In the genomic region with DNA sequence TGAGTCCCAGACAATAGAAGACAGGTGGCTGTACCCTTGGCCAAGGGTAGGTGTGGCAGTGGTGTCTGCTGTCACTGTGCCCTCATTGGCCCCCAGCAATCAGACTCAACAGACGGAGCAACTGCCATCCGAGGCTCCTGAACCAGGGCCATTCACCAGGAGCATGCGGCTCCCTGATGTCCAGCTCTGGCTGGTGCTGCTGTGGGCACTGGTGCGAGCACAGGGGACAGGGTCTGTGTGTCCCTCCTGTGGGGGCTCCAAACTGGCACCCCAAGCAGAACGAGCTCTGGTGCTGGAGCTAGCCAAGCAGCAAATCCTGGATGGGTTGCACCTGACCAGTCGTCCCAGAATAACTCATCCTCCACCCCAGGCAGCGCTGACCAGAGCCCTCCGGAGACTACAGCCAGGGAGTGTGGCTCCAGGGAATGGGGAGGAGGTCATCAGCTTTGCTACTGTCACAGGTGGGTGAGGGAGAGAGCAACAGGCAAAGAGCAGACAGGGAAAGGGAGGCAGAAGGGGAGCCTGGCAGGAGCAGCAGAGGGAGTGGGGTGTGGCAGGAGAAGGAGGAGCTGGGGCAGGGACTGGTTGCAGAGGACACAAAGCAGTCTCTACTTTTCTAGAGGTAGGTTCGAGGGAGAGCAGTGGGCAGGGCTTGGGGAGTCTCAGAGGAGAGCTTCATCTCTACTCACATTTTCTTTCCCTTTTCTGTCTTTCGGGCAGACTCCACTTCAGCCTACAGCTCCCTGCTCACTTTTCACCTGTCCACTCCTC, we compare ENCODE assay signal across 11 cellular contexts. TPM values are rescaled to one million over a fixed set of nuclear protein-coding genes. Genes with fewer than 3 reads are reported as not detected.
A peak's percentile ranks its signal among the peaks of the same experiment; 100 is the strongest.
DNase-seq lines count a peak whose midpoint lies in the region; ATAC-seq lines count a peak whose summit lies in the region.
"Had no signal": no experiment of that assay in that cellular context is flagged by ENCODE, and none has a peak within 500 bp of the region (broad histone marks: within the 10 kb centered on the region; RNA-seq: fewer than 3 reads in every experiment).

No MANE protein-coding gene starts in this region.

- no peaks in the 10 kb centered on the region for H3K27me3 Mint-ChIP-seq in stimulated activated naive CD8-positive, alpha-beta T cell treated with anti-CD3 and anti-CD28 coated beads, Interleukin-15, Interleukin-2, amounts not matched to agents 100 ng/mL and 50 ng/mL, for 24 hours

- H3K4me1 ChIP-seq in iPS DF 6.9 (ENCODE audit: control insufficient read depth, insufficient read depth, low read length): peaks cover 13% of the 10 kb centered on the region; the same call in 1 of the 2 replicates

- H3K4me3 ChIP-seq in SK-N-MC (no peak overlapping the region), iPS DF 6.9 (ENCODE audit: low read length) (peak overlapping the region; percentile 25; the same call in 1 of the 2 replicates)

- ATAC-seq in stimulated activated naive CD8-positive, alpha-beta T cell treated with anti-CD3 and anti-CD28 coated beads, Interleukin-15, Interleukin-2, amounts not matched to agents 100 U/mL and 50 U/mL, for 24 hours: no peak
- ATAC-seq in HG02798 (IDR thresholded peaks at IDR 0.05; ENCODE audit: poor library complexity, unreplicated experiment): no peak
- ATAC-seq in GM21737 (IDR thresholded peaks at IDR 0.05; ENCODE audit: unreplicated experiment): no peak
- ATAC-seq in GM19324 (IDR thresholded peaks at IDR 0.05; ENCODE audit: low FRiP score, unreplicated experiment): no peak
- no peak for ATAC-seq in left ventricle myocardium superior
- ATAC-seq: right cardiac atrium had no signal

- no peaks in the 10 kb centered on the region for H3K9me3 Mint-ChIP-seq in stimulated activated naive CD8-positive, alpha-beta T cell treated with anti-CD3 and anti-CD28 coated beads, Interleukin-15, Interleukin-2, amounts not matched to agents 100 ng/mL and 50 ng/mL, for 24 hours

- H3K36me3 ChIP-seq in SK-N-MC (ENCODE audit: insufficient read depth, low read length) (no peaks in the 10 kb centered on the region), iPS DF 6.9 (ENCODE audit: control insufficient read depth, insufficient read depth, low read length) (no peaks in the 10 kb centered on the region)

- DNase-seq in stimulated activated naive CD8-positive, alpha-beta T cell treated with anti-CD3 and anti-CD28 coated beads, Interleukin-15, Interleukin-2, amounts not matched to agents 100 U/mL and 50 U/mL, for 24 hours: no peak
- DNase-seq in SK-N-MC (ENCODE audit: low read depth, low spot score) (no peak), iPS DF 6.9 (ENCODE audit: low read depth, low spot score) (no peak), left ventricle myocardium superior (no peak)
- DNase-seq: Right ventricle myocardium superior had no signal

- no CpG with 5 or more reads among the region's 10 CpGs for WGBS in iPS DF 6.9 (ENCODE audit: insufficient coverage, insufficient read length)

- H3K36me3 Mint-ChIP-seq in stimulated activated naive CD8-positive, alpha-beta T cell treated with anti-CD3 and anti-CD28 coated beads, Interleukin-15, Interleukin-2, amounts not matched to agents 100 ng/mL and 50 ng/mL, for 24 hours (ENCODE audit: low read depth): no peaks in the 10 kb centered on the region

- intact Hi-C loops in left ventricle myocardium superior (cut with micrococcal nuclease): no loop called here

- no peaks in the 10 kb centered on the region for H3K27me3 ChIP-seq in iPS DF 6.9 (ENCODE audit: control insufficient read depth, insufficient read depth, low read length)

- H3K27ac Mint-ChIP-seq in stimulated activated naive CD8-positive, alpha-beta T cell treated with anti-CD3 and anti-CD28 coated beads, Interleukin-15, Interleukin-2, amounts not matched to agents 100 ng/mL and 50 ng/mL, for 24 hours: peak overlapping the region; percentile 84

- H3K4me3 Mint-ChIP-seq in stimulated activated naive CD8-positive, alpha-beta T cell treated with anti-CD3 and anti-CD28 coated beads, Interleukin-15, Interleukin-2, amounts not matched to agents 100 ng/mL and 50 ng/mL, for 24 hours: peak overlapping the region; percentile 83

- H3K27ac ChIP-seq in SK-N-MC (no peak overlapping the region), iPS DF 6.9 (ENCODE audit: low read length) (no peak overlapping the region)

- H3K4me1 Mint-ChIP-seq in stimulated activated naive CD8-positive, alpha-beta T cell treated with anti-CD3 and anti-CD28 coated beads, Interleukin-15, Interleukin-2, amounts not matched to agents 100 ng/mL and 50 ng/mL, for 24 hours (ENCODE audit: low read depth): peaks cover 61% of the 10 kb centered on the region

- H3K9ac ChIP-seq in SK-N-MC (ENCODE audit: insufficient read length): peak overlapping the region; percentile 51

- H3K9me3 ChIP-seq in SK-N-MC (ENCODE audit: low read depth, low read length): no peaks in the 10 kb centered on the region
- no peaks in the 10 kb centered on the region for H3K9me3 ChIP-seq in iPS DF 6.9 (ENCODE audit: control insufficient read depth, insufficient read depth, low read length)

RNA-seq across cellular contexts. Expression of gene INHBE, which starts 0.5 kb away (rescaled TPM):
- not detected for total RNA-seq in left ventricle myocardium superior
- total RNA-seq: glomerular endothelial cell, right cardiac atrium, Right ventricle myocardium superior had no signal

RNA-seq across cellular contexts. Expression of gene GLI1, which starts 4.0 kb away (rescaled TPM):
- 0.37 TPM for total RNA-seq in left ventricle myocardium superior

RNA-seq across cellular contexts. Expression of gene INHBC, which starts 21.0 kb away (rescaled TPM):
- not detected for total RNA-seq in left ventricle myocardium superior
- total RNA-seq: glomerular endothelial cell, right cardiac atrium, Right ventricle myocardium superior had no signal

RNA-seq across cellular contexts. Expression of gene ARHGAP9, which starts 24.1 kb away (rescaled TPM):
- total RNA-seq in left ventricle myocardium superior: 5.7 TPM

RNA-seq across cellular contexts. Expression of gene R3HDM2, which starts 24.7 kb away (rescaled TPM):
- 54.4 TPM for total RNA-seq in left ventricle myocardium superior
